20 cellular contexts compared by ENCODE assay signal in genomic region chr5:174832811-174833210, GRCh38.
"Had no signal": no experiment of that assay in that cellular context is flagged by ENCODE, and none has a peak within 500 bp of the region (broad histone marks: within the 10 kb centered on the region; RNA-seq: fewer than 3 reads in every experiment).

No MANE protein-coding gene starts in this region.

- H3K4me1 Mint-ChIP-seq: activated naive CD8-positive, alpha-beta T cell treated with anti-CD3 and anti-CD28 coated beads for 36 hours had no signal

- FAIRE-seq: bronchial epithelial cell, islet of Langerhans, urothelium cell line had no signal

- H3K4me3 Mint-ChIP-seq: activated naive CD8-positive, alpha-beta T cell treated with anti-CD3 and anti-CD28 coated beads for 36 hours; natural killer cell treated with Interleukin-12 subunit alpha and Interleukin-12 subunit beta and Interleukin-15 and Interleukin-18, amount 100 ng/mL, for 72 hours had no signal

- H3K9me3 ChIP-seq: colonic mucosa, heart left ventricle, prostate gland, stomach, transverse colon had no signal

- H3K4me3 ChIP-seq: colonic mucosa, heart left ventricle, prostate gland, stomach, transverse colon had no signal

- H3K4me1 ChIP-seq: colonic mucosa, prostate gland, stomach, transverse colon had no signal

- H3K27ac Mint-ChIP-seq: activated naive CD8-positive, alpha-beta T cell treated with anti-CD3 and anti-CD28 coated beads for 36 hours; natural killer cell treated with Interleukin-12 subunit alpha and Interleukin-12 subunit beta and Interleukin-15 and Interleukin-18, amount 100 ng/mL, for 72 hours had no signal

- H3K36me3 ChIP-seq: colonic mucosa, heart left ventricle, prostate gland, stomach, transverse colon had no signal

- H3K9me3 Mint-ChIP-seq: activated naive CD8-positive, alpha-beta T cell treated with anti-CD3 and anti-CD28 coated beads for 36 hours had no signal

- H3K27ac ChIP-seq: colonic mucosa, epithelial cell of prostate, heart left ventricle, prostate gland, stomach, transverse colon had no signal

- ATAC-seq: heart left ventricle; natural killer cell treated with Interleukin-12 subunit alpha and Interleukin-12 subunit beta and Interleukin-15 and Interleukin-18, amount 100 ng/mL, for 72 hours had no signal

- H3K27me3 ChIP-seq: colonic mucosa, heart left ventricle, stomach, transverse colon had no signal

- DNase-seq: activated CD4-positive, alpha-beta T cell treated with anti-CD3 and anti-CD28 coated beads for 4 hours; activated CD4-positive, alpha-beta T cell treated with anti-CD3 and anti-CD28 coated beads, Interleukin-2, amount 50 U/mL, for 48 hours; activated CD4-positive, CD25-positive, alpha-beta regulatory T cell; activated naive CD4-positive, alpha-beta T cell treated with Interleukin-2 at 50 U/mL for 16 hours; activated naive CD8-positive, alpha-beta T cell treated with anti-CD3 and anti-CD28 coated beads for 36 hours; activated T-cell treated with anti-CD3 and anti-CD28 coated beads, Interleukin-2, amount 50 U/mL, for 48 hours; amniotic stem cell; colonic mucosa; heart left ventricle; stimulated activated CD4-positive, alpha-beta T cell treated with anti-CD3 and anti-CD28 coated beads, Interleukin-12 subunit alpha, Interleukin-12 subunit beta, amount 100 ng/mL, for 4 hours; stimulated activated CD4-positive, alpha-beta T cell treated with anti-CD3 and anti-CD28 coated beads, Interleukin-4, amount 100 ng/mL, for 4 hours; stomach; T1000; transverse colon had no signal

- H3K36me3 Mint-ChIP-seq: activated naive CD8-positive, alpha-beta T cell treated with anti-CD3 and anti-CD28 coated beads for 36 hours; natural killer cell treated with Interleukin-12 subunit alpha and Interleukin-12 subunit beta and Interleukin-15 and Interleukin-18, amount 100 ng/mL, for 72 hours had no signal
